In genomic region chr6:34143884-34144580, GRCh38 we compare ENCODE assay signal across 1 cellular context.
A peak's percentile ranks its signal among the peaks of the same experiment; 100 is the strongest.
TF ChIP-seq lines count a peak whose summit lies in the region.

No MANE protein-coding gene starts in this region.

TF ChIP-seq in K562, 482 proteins besides CTCF, POLR2A, EP300 and RAD21 (continued from another document):
- TF ChIP-seq SMAD1 (IDR thresholded peaks at IDR 0.05; ENCODE audit: low read depth, low read length, partially characterized antibody), result no peak
- peak in 1 of 2 experiments; percentile 9 for TF ChIP-seq E2F6 (IDR thresholded peaks at IDR 0.05; ENCODE audit: borderline replicate concordance in 1 of 2, extremely low read depth in 1 of 2, insufficient read depth in 1 of 2, insufficient read length in 1 of 2, low read depth in 1 of 2, low read length in 1 of 2, poor library complexity in 1 of 2, severe bottlenecking in 1 of 2)
- TF ChIP-seq, protein P1, sequence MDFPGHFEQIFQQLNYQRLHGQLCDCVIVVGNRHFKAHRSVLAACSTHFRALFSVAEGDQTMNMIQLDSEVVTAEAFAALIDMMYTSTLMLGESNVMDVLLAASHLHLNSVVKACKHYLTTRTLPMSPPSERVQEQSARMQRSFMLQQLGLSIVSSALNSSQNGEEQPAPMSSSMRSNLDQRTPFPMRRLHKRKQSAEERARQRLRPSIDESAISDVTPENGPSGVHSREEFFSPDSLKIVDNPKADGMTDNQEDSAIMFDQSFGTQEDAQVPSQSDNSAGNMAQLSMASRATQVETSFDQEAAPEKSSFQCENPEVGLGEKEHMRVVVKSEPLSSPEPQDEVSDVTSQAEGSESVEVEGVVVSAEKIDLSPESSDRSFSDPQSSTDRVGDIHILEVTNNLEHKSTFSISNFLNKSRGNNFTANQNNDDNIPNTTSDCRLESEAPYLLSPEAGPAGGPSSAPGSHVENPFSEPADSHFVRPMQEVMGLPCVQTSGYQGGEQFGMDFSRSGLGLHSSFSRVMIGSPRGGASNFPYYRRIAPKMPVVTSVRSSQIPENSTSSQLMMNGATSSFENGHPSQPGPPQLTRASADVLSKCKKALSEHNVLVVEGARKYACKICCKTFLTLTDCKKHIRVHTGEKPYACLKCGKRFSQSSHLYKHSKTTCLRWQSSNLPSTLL (IDR thresholded peaks at IDR 0.05), result no peak
- no peak for TF ChIP-seq SMARCE1 (IDR thresholded peaks at IDR 0.05)
- no peak for TF ChIP-seq ZFP36 (IDR thresholded peaks at IDR 0.05; ENCODE audit: low read depth, low read length, partially characterized antibody)
- no peak for TF ChIP-seq ILK (tag; IDR thresholded peaks at IDR 0.05; ENCODE audit: borderline replicate concordance, low read depth)
- peak; percentile 10; the same call in 1 of the 2 replicates for TF ChIP-seq PBX2 (CRISPR knock-in tag; IDR thresholded peaks at IDR 0.05; ENCODE audit: low read depth)
- TF ChIP-seq PBX2 (tag; conservative IDR thresholded peaks at IDR 0.05; ENCODE audit: low read depth), result no peak
- TF ChIP-seq FOSL1 (tag; conservative IDR thresholded peaks at IDR 0.05), result no peak
- no peak for TF ChIP-seq BRCA1 (IDR thresholded peaks at IDR 0.05)
- TF ChIP-seq BRCA1 (CRISPR knock-in tag; IDR thresholded peaks at IDR 0.05), result no peak
- no peak for TF ChIP-seq ZNF395 (CRISPR knock-in tag; IDR thresholded peaks at IDR 0.05)
- TF ChIP-seq SMC3 (conservative IDR thresholded peaks at IDR 0.05; ENCODE audit: insufficient read depth, low read depth, low read length), result peak; percentile 19; the same call in 1 of the 2 replicates
- no peak for TF ChIP-seq BCLAF1 (IDR thresholded peaks at IDR 0.05; ENCODE audit: borderline replicate concordance in 1 of 2, control insufficient read depth in 1 of 2, low read depth in 2 of 2, low read length in 1 of 2)
- no peak for TF ChIP-seq RB1 (IDR thresholded peaks at IDR 0.05; ENCODE audit: low read depth)
- TF ChIP-seq HNRNPLL (IDR thresholded peaks at IDR 0.05; ENCODE audit: low read depth, low read length, poor library complexity, severe bottlenecking), result no peak
- TF ChIP-seq, protein P2, sequence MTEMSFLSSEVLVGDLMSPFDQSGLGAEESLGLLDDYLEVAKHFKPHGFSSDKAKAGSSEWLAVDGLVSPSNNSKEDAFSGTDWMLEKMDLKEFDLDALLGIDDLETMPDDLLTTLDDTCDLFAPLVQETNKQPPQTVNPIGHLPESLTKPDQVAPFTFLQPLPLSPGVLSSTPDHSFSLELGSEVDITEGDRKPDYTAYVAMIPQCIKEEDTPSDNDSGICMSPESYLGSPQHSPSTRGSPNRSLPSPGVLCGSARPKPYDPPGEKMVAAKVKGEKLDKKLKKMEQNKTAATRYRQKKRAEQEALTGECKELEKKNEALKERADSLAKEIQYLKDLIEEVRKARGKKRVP (CRISPR knock-in tag; IDR thresholded peaks at IDR 0.05), result no peak
- TF ChIP-seq MAX (CRISPR knock-in tag; IDR thresholded peaks at IDR 0.05), result 0 out of 2 replicates have a peak, but pooled peaks have one; percentile 31
- TF ChIP-seq THRB (CRISPR knock-in tag; conservative IDR thresholded peaks at IDR 0.05), result no peak
- TF ChIP-seq ZBTB7A (IDR thresholded peaks at IDR 0.05; ENCODE audit: borderline replicate concordance, control insufficient read depth, low read depth, low read length), result peak; percentile 63; the same call in 1 of the 2 replicates
- TF ChIP-seq NR0B1 (IDR thresholded peaks at IDR 0.05; ENCODE audit: partially characterized antibody), result no peak
- no peak for TF ChIP-seq ZNF79 (CRISPR knock-in tag; IDR thresholded peaks at IDR 0.05; ENCODE audit: low read depth)
- no peak for TF ChIP-seq KDM5B (IDR thresholded peaks at IDR 0.05; ENCODE audit: insufficient replicate concordance, low read depth, low read length)
- TF ChIP-seq NR2F6 (CRISPR knock-in tag; IDR thresholded peaks at IDR 0.05), result no peak
- no peak for TF ChIP-seq DMBX1 (CRISPR knock-in tag; IDR thresholded peaks at IDR 0.05; ENCODE audit: borderline replicate concordance)
- no peak for TF ChIP-seq RBM17 (IDR thresholded peaks at IDR 0.05; ENCODE audit: borderline replicate concordance, low read depth, low read length)
- TF ChIP-seq KHSRP (IDR thresholded peaks at IDR 0.05), result no peak
- TF ChIP-seq, protein P3, sequence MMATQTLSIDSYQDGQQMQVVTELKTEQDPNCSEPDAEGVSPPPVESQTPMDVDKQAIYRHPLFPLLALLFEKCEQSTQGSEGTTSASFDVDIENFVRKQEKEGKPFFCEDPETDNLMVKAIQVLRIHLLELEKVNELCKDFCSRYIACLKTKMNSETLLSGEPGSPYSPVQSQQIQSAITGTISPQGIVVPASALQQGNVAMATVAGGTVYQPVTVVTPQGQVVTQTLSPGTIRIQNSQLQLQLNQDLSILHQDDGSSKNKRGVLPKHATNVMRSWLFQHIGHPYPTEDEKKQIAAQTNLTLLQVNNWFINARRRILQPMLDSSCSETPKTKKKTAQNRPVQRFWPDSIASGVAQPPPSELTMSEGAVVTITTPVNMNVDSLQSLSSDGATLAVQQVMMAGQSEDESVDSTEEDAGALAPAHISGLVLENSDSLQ (IDR thresholded peaks at IDR 0.05), result peak; percentile 87
- peak; percentile 53 for TF ChIP-seq NFIC (IDR thresholded peaks at IDR 0.05)
- peak; percentile 82 for TF ChIP-seq EGR1 (conservative IDR thresholded peaks at IDR 0.05)
- no peak for TF ChIP-seq SETDB1 (IDR thresholded peaks at IDR 0.05; ENCODE audit: low read length)
- TF ChIP-seq, protein P4, sequence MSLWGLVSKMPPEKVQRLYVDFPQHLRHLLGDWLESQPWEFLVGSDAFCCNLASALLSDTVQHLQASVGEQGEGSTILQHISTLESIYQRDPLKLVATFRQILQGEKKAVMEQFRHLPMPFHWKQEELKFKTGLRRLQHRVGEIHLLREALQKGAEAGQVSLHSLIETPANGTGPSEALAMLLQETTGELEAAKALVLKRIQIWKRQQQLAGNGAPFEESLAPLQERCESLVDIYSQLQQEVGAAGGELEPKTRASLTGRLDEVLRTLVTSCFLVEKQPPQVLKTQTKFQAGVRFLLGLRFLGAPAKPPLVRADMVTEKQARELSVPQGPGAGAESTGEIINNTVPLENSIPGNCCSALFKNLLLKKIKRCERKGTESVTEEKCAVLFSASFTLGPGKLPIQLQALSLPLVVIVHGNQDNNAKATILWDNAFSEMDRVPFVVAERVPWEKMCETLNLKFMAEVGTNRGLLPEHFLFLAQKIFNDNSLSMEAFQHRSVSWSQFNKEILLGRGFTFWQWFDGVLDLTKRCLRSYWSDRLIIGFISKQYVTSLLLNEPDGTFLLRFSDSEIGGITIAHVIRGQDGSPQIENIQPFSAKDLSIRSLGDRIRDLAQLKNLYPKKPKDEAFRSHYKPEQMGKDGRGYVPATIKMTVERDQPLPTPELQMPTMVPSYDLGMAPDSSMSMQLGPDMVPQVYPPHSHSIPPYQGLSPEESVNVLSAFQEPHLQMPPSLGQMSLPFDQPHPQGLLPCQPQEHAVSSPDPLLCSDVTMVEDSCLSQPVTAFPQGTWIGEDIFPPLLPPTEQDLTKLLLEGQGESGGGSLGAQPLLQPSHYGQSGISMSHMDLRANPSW (CRISPR knock-in tag; IDR thresholded peaks at IDR 0.05), result no peak
- TF ChIP-seq NBN (IDR thresholded peaks at IDR 0.05; ENCODE audit: low read depth), result no peak
- no peak for TF ChIP-seq TEAD4 (IDR thresholded peaks at IDR 0.05; ENCODE audit: low read length)
- TF ChIP-seq TEAD4 (CRISPR knock-in tag; IDR thresholded peaks at IDR 0.05; ENCODE audit: borderline replicate concordance), result no peak
- TF ChIP-seq KAT2B (IDR thresholded peaks at IDR 0.05; ENCODE audit: low read depth, low read length), result no peak
- no peak for TF ChIP-seq MAFF (IDR thresholded peaks at IDR 0.05; ENCODE audit: low read length)
- no peak for TF ChIP-seq DNMT1 (IDR thresholded peaks at IDR 0.05)
- TF ChIP-seq PHF21A (IDR thresholded peaks at IDR 0.05; ENCODE audit: borderline replicate concordance, low read depth), result no peak
- TF ChIP-seq ZNF263 (CRISPR knock-in tag; IDR thresholded peaks at IDR 0.05; ENCODE audit: borderline replicate concordance), result no peak
- no peak for TF ChIP-seq STAT5A (IDR thresholded peaks at IDR 0.05; ENCODE audit: borderline replicate concordance, low read length)
- TF ChIP-seq ZSCAN29 (IDR thresholded peaks at IDR 0.05), result peak; percentile 65; the same call in 1 of the 2 replicates
- no peak for TF ChIP-seq YY1 (IDR thresholded peaks at IDR 0.05; ENCODE audit: borderline replicate concordance in 1 of 3, control insufficient read depth in 1 of 3, extremely low read depth in 1 of 3, insufficient read depth in 3 of 3, insufficient read length in 1 of 3, insufficient replicate concordance in 2 of 3, low read depth in 1 of 3, low read length in 2 of 3)
- peak; percentile 8 for TF ChIP-seq MEIS2 (IDR thresholded peaks at IDR 0.05; ENCODE audit: partially characterized antibody)
- TF ChIP-seq, protein P5, sequence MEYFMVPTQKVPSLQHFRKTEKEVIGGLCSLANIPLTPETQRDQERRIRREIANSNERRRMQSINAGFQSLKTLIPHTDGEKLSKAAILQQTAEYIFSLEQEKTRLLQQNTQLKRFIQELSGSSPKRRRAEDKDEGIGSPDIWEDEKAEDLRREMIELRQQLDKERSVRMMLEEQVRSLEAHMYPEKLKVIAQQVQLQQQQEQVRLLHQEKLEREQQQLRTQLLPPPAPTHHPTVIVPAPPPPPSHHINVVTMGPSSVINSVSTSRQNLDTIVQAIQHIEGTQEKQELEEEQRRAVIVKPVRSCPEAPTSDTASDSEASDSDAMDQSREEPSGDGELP (CRISPR knock-in tag; IDR thresholded peaks at IDR 0.05; ENCODE audit: borderline replicate concordance), result no peak
